In the genomic region with DNA sequence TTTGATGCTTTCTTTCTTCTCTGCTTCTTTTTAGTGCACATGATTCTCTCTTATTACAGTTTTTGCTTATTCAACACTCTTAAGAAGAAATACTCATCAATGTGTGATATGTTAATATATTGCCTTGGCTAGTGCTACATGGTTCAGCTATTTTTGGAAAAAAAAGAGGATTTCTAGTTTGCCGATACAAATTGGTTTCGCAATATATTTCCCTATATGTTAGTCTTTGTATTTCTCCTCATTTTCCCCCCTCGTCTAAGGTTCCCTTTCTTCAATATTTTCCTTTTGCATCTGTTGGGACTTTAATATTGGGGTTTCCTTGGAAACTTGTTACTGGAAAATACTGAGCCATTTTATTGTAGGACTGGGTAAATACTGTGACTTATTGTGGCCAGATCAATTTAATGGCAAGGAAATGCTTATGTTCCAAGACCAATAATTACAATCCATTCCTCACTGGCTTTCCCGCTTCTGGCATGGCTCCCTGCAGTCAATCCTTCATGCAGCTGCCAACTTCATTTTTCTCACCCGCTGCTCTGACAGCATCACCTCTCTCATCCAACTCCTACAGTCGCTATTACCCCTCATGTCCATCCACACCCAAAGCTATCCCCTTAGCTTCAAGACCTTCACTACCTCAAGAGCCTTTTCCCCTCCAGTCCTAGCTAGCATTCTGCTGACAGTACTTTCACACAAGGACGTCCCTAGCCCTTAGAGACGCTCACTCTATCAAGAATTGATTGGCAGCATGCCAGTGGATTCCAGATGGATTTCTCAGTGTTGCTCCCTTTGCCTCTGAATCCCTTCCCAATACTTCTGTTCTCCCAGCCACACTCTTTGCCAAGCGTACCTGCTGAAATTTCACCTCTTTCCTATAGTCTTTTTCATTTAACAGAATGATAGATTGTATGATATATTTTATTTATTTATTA, we compare ENCODE assay signal across 19 cellular contexts.
DNase-seq lines count a peak whose midpoint lies in the region; TF ChIP-seq lines count a peak whose summit lies in the region.
"Had no signal": no experiment of that assay in that cellular context is flagged by ENCODE, and none has a peak within 500 bp of the region (broad histone marks: within the 10 kb centered on the region; RNA-seq: fewer than 3 reads in every experiment).

No MANE protein-coding gene starts in this region.

- DNase-seq in G401 (ENCODE audit: low spot score) (peak; percentile 57), NCI-H146 (lab: John Stamatoyannopoulos, UW) (peak; percentile 53), NCI-H69 (lab: John Stamatoyannopoulos, UW) (peak; percentile 54), iris pigment epithelial cell (ENCODE audit: low read depth) (peak; percentile 14), suprapubic skin (ENCODE audit: low spot score in 2 of 2) (no peak), DMS153 (lab: John Stamatoyannopoulos, UW) (no peak), nephron progenitor cell (no peak)
- DNase-seq: activated CD4-positive, CD25-positive, alpha-beta regulatory T cell; activated CD8-positive, alpha-beta memory T cell treated with anti-CD3 and anti-CD28 coated beads for 24 hours; adrenal gland; foreskin melanocyte; HFFc6; left lung; NCI-H1048; SHP77 treated with DMSO at 0.1 percent for 48 hours; stimulated activated CD4-positive, alpha-beta T cell treated with anti-CD3 and anti-CD28 coated beads, Interleukin-4, amount 100 ng/mL, for 1 hour; stimulated activated CD8-positive, alpha-beta memory T cell treated with anti-CD3 and anti-CD28 coated beads, Interleukin-4, amount 100 ng/mL, for 48 hours; testis had no signal

- no peak overlapping the region for H3K4me3 ChIP-seq in suprapubic skin
- H3K4me3 ChIP-seq: adrenal gland, left lung, testis had no signal

- 75% methylated on average over 9 of the region's 9 CpGs for WGBS in suprapubic skin

- H3K27ac ChIP-seq in suprapubic skin: no peak overlapping the region
- H3K27ac ChIP-seq: adrenal gland, left lung, testis had no signal

- no peak for TF ChIP-seq EP300 in suprapubic skin (IDR thresholded peaks at IDR 0.05)

- no peak for TF ChIP-seq POLR2A in suprapubic skin (IDR thresholded peaks at IDR 0.05)

- H3K27me3 Mint-ChIP-seq in nephron progenitor cell (ENCODE audit: low read depth, poor library complexity): peaks cover 9% of the 10 kb centered on the region

- no peaks in the 10 kb centered on the region for H3K4me1 ChIP-seq in suprapubic skin
- H3K4me1 ChIP-seq: adrenal gland, left lung, testis had no signal

- H3K4me3 Mint-ChIP-seq in nephron progenitor cell: no peak overlapping the region
- H3K4me3 Mint-ChIP-seq: HFFc6, IgD-negative memory B cell had no signal

- no peaks in the 10 kb centered on the region for H3K9me3 ChIP-seq in suprapubic skin
- H3K9me3 ChIP-seq: adrenal gland, testis had no signal

- H3K36me3 ChIP-seq in suprapubic skin: no peaks in the 10 kb centered on the region
- H3K36me3 ChIP-seq: adrenal gland, left lung had no signal

- H3K27ac Mint-ChIP-seq in nephron progenitor cell: no peak overlapping the region
- H3K27ac Mint-ChIP-seq: HFFc6, IgD-negative memory B cell had no signal

- H3K4me1 Mint-ChIP-seq in nephron progenitor cell: no peaks in the 10 kb centered on the region

- H3K9me3 Mint-ChIP-seq in nephron progenitor cell: no peaks in the 10 kb centered on the region

- H3K36me3 Mint-ChIP-seq in nephron progenitor cell (ENCODE audit: low read depth): no peaks in the 10 kb centered on the region
- H3K36me3 Mint-ChIP-seq: IgD-negative memory B cell had no signal

- H3K27me3 ChIP-seq in suprapubic skin: no peaks in the 10 kb centered on the region
- H3K27me3 ChIP-seq: adrenal gland, left lung, testis had no signal

- no peak for TF ChIP-seq CTCF in suprapubic skin (IDR thresholded peaks at IDR 0.05)
- TF ChIP-seq CTCF in nephron progenitor cell (IDR thresholded peaks at IDR 0.05): no peak

- in situ Hi-C loops in G401 (cut with HindIII; ENCODE audit: low sequenced_read_pairs): no loop called here

Comparison
In these comparisons a context has a peak if more than half of its experiments do, and no peak if none do; other contexts are left out.
1. DNase-seq: peak in G401 (single experiment), NCI-H146 (single experiment), NCI-H69 (single experiment) and iris pigment epithelial cell (single experiment); none in suprapubic skin (0 of 2), DMS153 (single experiment) and nephron progenitor cell (single experiment).